Comparison of ENCODE assay signal across 25 cellular contexts in the genomic region with DNA sequence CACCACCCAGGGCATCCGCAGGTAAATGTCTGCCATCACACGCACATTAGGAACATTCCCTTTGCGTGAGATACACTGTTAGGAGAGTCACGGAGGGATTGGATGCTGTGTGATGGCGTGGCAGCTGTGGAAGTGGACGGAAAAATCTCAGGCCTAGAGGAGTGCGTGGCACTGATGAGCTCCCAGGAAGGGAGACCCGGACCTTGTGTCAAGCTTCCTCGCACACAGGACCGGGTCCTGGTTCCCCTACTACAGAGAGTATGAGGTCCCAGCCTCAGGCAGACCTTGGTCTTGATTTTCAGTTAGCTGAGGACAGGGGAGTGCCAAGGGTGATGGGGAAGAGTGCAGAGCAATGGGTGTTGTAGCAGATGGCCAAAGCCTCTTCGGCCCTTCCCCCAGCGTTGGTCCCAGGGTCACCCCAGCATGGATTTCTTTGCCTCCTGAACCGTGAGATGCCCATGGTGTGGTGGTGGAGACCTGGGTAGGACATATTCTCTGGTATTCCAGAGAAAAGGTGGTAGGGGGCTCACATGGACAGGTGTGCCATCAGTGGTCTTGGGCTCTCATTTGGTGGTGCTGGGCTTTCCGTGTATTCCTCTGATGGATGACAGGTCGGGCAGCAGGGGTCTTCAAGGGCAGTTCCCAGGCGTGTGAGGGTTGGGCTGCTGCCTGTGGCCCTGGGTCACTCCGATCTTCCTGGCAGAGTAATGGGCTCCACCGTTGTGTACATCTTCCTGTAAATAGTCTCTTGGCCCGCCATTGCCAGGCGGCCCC.
DNase-seq lines count a peak whose midpoint lies in the region; ATAC-seq, FAIRE-seq and TF ChIP-seq lines count a peak whose summit lies in the region.
"Had no signal": no experiment of that assay in that cellular context is flagged by ENCODE, and none has a peak within 500 bp of the region (broad histone marks: within the 10 kb centered on the region; RNA-seq: fewer than 3 reads in every experiment).

No MANE protein-coding gene starts in this region.

- H3K9me3 ChIP-seq in liver (ENCODE audit: control insufficient read depth in 4 of 4, low read length in 3 of 4), result peaks cover 81 to 100% (median 99%) of the 10 kb centered on the region in 4 donors
- peaks cover 100% of the 10 kb centered on the region for H3K9me3 ChIP-seq in HepG2 (ENCODE audit: low read length)
- H3K9me3 ChIP-seq in endodermal cell (ENCODE audit: control insufficient read depth, low read length), result peaks cover 100% of the 10 kb centered on the region
- peaks cover 0 to 98% of the 10 kb centered on the region in 2 donors for H3K9me3 ChIP-seq in uterus

- H3K9ac ChIP-seq in liver (ENCODE audit: low read depth in 1 of 2, low read length in 2 of 2), result no peak overlapping the region
- no peak overlapping the region for H3K9ac ChIP-seq in HepG2 (ENCODE audit: insufficient read depth, low read depth, low read length)
- no peak overlapping the region for H3K9ac ChIP-seq in endodermal cell (ENCODE audit: extremely low read depth, low read length, poor library complexity, severe bottlenecking)
- H3K9ac ChIP-seq: parathyroid adenoma had no signal

- H3K36me3 Mint-ChIP-seq in endodermal cell (ENCODE audit: low read depth), result peaks cover 100% of the 10 kb centered on the region

- no peak overlapping the region for H3K4me2 ChIP-seq in HepG2 (ENCODE audit: low read depth, low read length)

- no peak overlapping the region for H3K27ac Mint-ChIP-seq in endodermal cell
- H3K27ac Mint-ChIP-seq: activated naive CD4-positive, alpha-beta T cell treated with anti-CD3 and anti-CD28 coated beads, Interleukin-2, amount 50 U/mL, for 72 hours; activated T-helper 1 cell treated with anti-CD3 and anti-CD28 coated beads, Interleukin-12 subunit alpha, Interleukin-12 subunit beta, Interleukin-2, Interleukin-4 antibody, amounts not matched to agents 30 ng/mL and 10 ng/mL and 1 ng/mL, durations not matched to agents 14 hours and 24 hours and 36 hours; nephron; T-helper 1 cell treated with Interleukin-12 subunit alpha and Interleukin-12 subunit beta and Interleukin-4 antibody, amounts not matched to agents 30 μg/mL and 1 μg/mL, for 36 hours had no signal

- peaks cover 100% of the 10 kb centered on the region for H3K9me3 Mint-ChIP-seq in endodermal cell

- DNase-seq in HepG2 (ENCODE audit: low spot score), result no peak
- DNase-seq in endodermal cell, result peak; percentile 22
- peak; percentile 50 for DNase-seq in posterior vena cava (ENCODE audit: low spot score)
- peak; percentile 2 for DNase-seq in uterus
- no peak for DNase-seq in iPS-NIHi11 (ENCODE audit: low spot score)
- DNase-seq: activated CD4-positive, alpha-beta T cell treated with anti-CD3 and anti-CD28 coated beads for 4 hours; left lung; NCI-H1105 treated with DMSO at 0.1 percent for 48 hours; NCI-H2029; NCI-H82 had no signal

- H3K27me3 Mint-ChIP-seq in endodermal cell (ENCODE audit: insufficient read depth), result peaks cover 7% of the 10 kb centered on the region

- TF ChIP-seq EP300 in HepG2 (IDR thresholded peaks at IDR 0.05; ENCODE audit: low read depth in 2 of 2, low read length in 2 of 2), result no peak
- TF ChIP-seq EP300 in HepG2 (CRISPR knock-in tag; IDR thresholded peaks at IDR 0.05; ENCODE audit: borderline replicate concordance), result no peak

- H3K79me2 ChIP-seq in HepG2 (ENCODE audit: insufficient read depth, low read length), result no peaks in the 10 kb centered on the region
- H3K79me2 ChIP-seq: parathyroid adenoma had no signal

- TF ChIP-seq CTCF in liver (IDR thresholded peaks at IDR 0.05; ENCODE audit: low read depth, low read length, missing input control), result no peak
- no peak for TF ChIP-seq CTCF in HepG2 (CRISPR knock-in tag; IDR thresholded peaks at IDR 0.05)
- TF ChIP-seq CTCF in endodermal cell (conservative IDR thresholded peaks at IDR 0.05), result no peak
- no peak for TF ChIP-seq CTCF in uterus (IDR thresholded peaks at IDR 0.05)

- BruUV-seq in HepG2 (replicated peaks; lab: Mats Ljungman, UMichigan), result no TSS peak

- POLR2A ChIA-PET in HepG2 (lab: Yijun Ruan, JAX), result no interaction called here

- CTCF ChIA-PET in HepG2 (lab: Yijun Ruan, JAX; ENCODE audit: low intra/inter-chr PET ratio, low total read pairs), result no interaction called here

- no peak overlapping the region for H3K27ac ChIP-seq in liver (ENCODE audit: low read depth in 1 of 2, low read length in 2 of 2)
- H3K27ac ChIP-seq in HepG2 (ENCODE audit: extremely low read length, insufficient read depth, low read length), result no peak overlapping the region
- H3K27ac ChIP-seq in endodermal cell (ENCODE audit: low read depth, low read length), result no peak overlapping the region
- H3K27ac ChIP-seq in uterus, result no peak overlapping the region
- H3K27ac ChIP-seq: cardiac muscle cell, epithelial cell of prostate, left lung, parathyroid adenoma, RWPE1, SK-N-MC had no signal

- no peak overlapping the region for H2AFZ ChIP-seq in HepG2 (ENCODE audit: low read length)
- H2AFZ ChIP-seq: parathyroid adenoma had no signal

- intact Hi-C loops in HepG2 (cut with micrococcal nuclease; ENCODE audit: unreplicated experiment), result no loop called here
- intact Hi-C loops in posterior vena cava (cut with DNase I), result no loop called here
- intact Hi-C loops in uterus (cut with DNase I; ENCODE audit: low total_unique reads), result no loop called here

- H3K27me3 ChIP-seq in liver (ENCODE audit: control insufficient read depth in 4 of 4, insufficient read depth in 4 of 4, low read length in 3 of 4) (no peaks in the 10 kb centered on the region), HepG2 (ENCODE audit: control insufficient read depth in 1 of 2, insufficient read depth in 2 of 2, low read length in 2 of 2) (no peaks in the 10 kb centered on the region), endodermal cell (ENCODE audit: control insufficient read depth, insufficient read depth, low read length, poor library complexity, severe bottlenecking) (no peaks in the 10 kb centered on the region), uterus (no peaks in the 10 kb centered on the region)
- H3K27me3 ChIP-seq: cardiac muscle cell, left lung had no signal

- peaks cover 10 to 98% (median 92%) of the 10 kb centered on the region in 4 donors for H3K36me3 ChIP-seq in liver (ENCODE audit: control insufficient read depth in 4 of 4, insufficient read depth in 3 of 4, low read depth in 1 of 4, low read length in 3 of 4)
- peaks cover 47 to 99% of the 10 kb centered on the region in 2 experiments for H3K36me3 ChIP-seq in HepG2 (replicated peaks in 1 of 2; ENCODE audit: control insufficient read depth in 1 of 2, insufficient read depth in 2 of 2, low read length in 2 of 2)
- H3K36me3 ChIP-seq in endodermal cell (ENCODE audit: control insufficient read depth, insufficient read depth, low read length), result peaks cover 100% of the 10 kb centered on the region
- H3K36me3 ChIP-seq in uterus, result no peaks in the 10 kb centered on the region

- in situ Hi-C loops in HepG2 (cut with HindIII; ENCODE audit: extremely low pct_ligation_motif_present, low pct_unique_long_range_greater_than_20kb), result no loop called here

- no peak for TF ChIP-seq RAD21 in liver (IDR thresholded peaks at IDR 0.05)
- no peak for TF ChIP-seq RAD21 in HepG2 (CRISPR knock-in tag; IDR thresholded peaks at IDR 0.05)

- TF ChIP-seq POLR2A in HepG2 (IDR thresholded peaks at IDR 0.05; ENCODE audit: insufficient read depth in 1 of 2, low read depth in 2 of 2, low read length in 2 of 2) (no peak), uterus (IDR thresholded peaks at IDR 0.05) (no peak)

- H3K4me1 ChIP-seq in liver (ENCODE audit: control insufficient read depth in 4 of 4, insufficient read depth in 4 of 4, low read length in 3 of 4), result no peaks in the 10 kb centered on the region
- no peaks in the 10 kb centered on the region for H3K4me1 ChIP-seq in HepG2 (ENCODE audit: insufficient read depth, low read length)
- H3K4me1 ChIP-seq in endodermal cell (ENCODE audit: control insufficient read depth, insufficient read depth, low read length), result no peaks in the 10 kb centered on the region
- no peaks in the 10 kb centered on the region for H3K4me1 ChIP-seq in uterus
- H3K4me1 ChIP-seq: left lung, parathyroid adenoma had no signal

- 89% methylated on average over 20 of the region's 20 CpGs for WGBS in liver
- 58% methylated on average over 13 of the region's 20 CpGs for WGBS in HepG2 (ENCODE audit: low lambda C conversion rate)
- 87 to 92% methylated on average over 14 to 20 of the region's 20 CpGs for WGBS in endodermal cell (ENCODE audit: insufficient coverage in 1 of 2, insufficient read length in 1 of 2), 2 experiments

- peak overlapping the region in 2 of 3 donors; percentile 45 to 69 for H3K4me3 ChIP-seq in liver (ENCODE audit: low read depth in 1 of 3, low read length in 3 of 3)
- no peak overlapping the region for H3K4me3 ChIP-seq in HepG2 (replicated peaks in 1 of 3; ENCODE audit: insufficient read depth in 1 of 3, low read depth in 2 of 3, low read length in 3 of 3)
- H3K4me3 ChIP-seq in endodermal cell (ENCODE audit: low read length), result peak overlapping the region; percentile 72
- no peak overlapping the region for H3K4me3 ChIP-seq in uterus
- H3K4me3 ChIP-seq: cardiac muscle cell, GM12878, left lung, SK-N-MC had no signal

- no peak for FAIRE-seq in HepG2 (lab: Jason Lieb, UNC)
- FAIRE-seq: A204.1, GM12878, urothelium cell line had no signal

- no peak overlapping the region for H3K4me3 Mint-ChIP-seq in endodermal cell
- H3K4me3 Mint-ChIP-seq: activated T-helper 1 cell treated with anti-CD3 and anti-CD28 coated beads, Interleukin-12 subunit alpha, Interleukin-12 subunit beta, Interleukin-2, Interleukin-4 antibody, amounts not matched to agents 30 ng/mL and 10 ng/mL and 1 ng/mL, durations not matched to agents 14 hours and 24 hours and 36 hours; nephron; T-helper 1 cell treated with Interleukin-12 subunit alpha and Interleukin-12 subunit beta and Interleukin-4 antibody, amounts not matched to agents 30 μg/mL and 1 μg/mL, for 36 hours had no signal

- no peak for ATAC-seq in HepG2
- ATAC-seq in GM21526 (IDR thresholded peaks at IDR 0.05; ENCODE audit: low FRiP score, unreplicated experiment), result no peak
- ATAC-seq in GM19397 (IDR thresholded peaks at IDR 0.05; ENCODE audit: unreplicated experiment), result no peak
- ATAC-seq: activated naive CD4-positive, alpha-beta T cell treated with anti-CD3 and anti-CD28 coated beads, Interleukin-2, amount 50 U/mL, for 72 hours; GM12878; left lung had no signal

- no peaks in the 10 kb centered on the region for H3K4me1 Mint-ChIP-seq in endodermal cell
- H3K4me1 Mint-ChIP-seq: nephron had no signal

- no peaks in the 10 kb centered on the region; the same call in 1 of the 2 replicates for H4K20me1 ChIP-seq in HepG2 (ENCODE audit: insufficient read depth, low read length)

TF ChIP-seq in HepG2, 621 proteins besides CTCF, POLR2A, EP300 and RAD21 (continues in another document):
- no peak for TF ChIP-seq MTA1 (CRISPR knock-in tag; IDR thresholded peaks at IDR 0.05; ENCODE audit: borderline replicate concordance)

Comparison
In these comparisons a context has a peak if more than half of its experiments do, and no peak if none do; other contexts are left out.
1. H3K4me3 ChIP-seq: peak in liver (2 of 3) and endodermal cell (single experiment); none in HepG2 (0 of 3) and uterus (0 of 2).
2. DNase-seq: peak in endodermal cell (single experiment), posterior vena cava (single experiment) and uterus (2 of 2); none in HepG2 (single experiment) and iPS-NIHi11 (single experiment).